Comparison of ENCODE assay signal across 8 cellular contexts in the genomic region with DNA sequence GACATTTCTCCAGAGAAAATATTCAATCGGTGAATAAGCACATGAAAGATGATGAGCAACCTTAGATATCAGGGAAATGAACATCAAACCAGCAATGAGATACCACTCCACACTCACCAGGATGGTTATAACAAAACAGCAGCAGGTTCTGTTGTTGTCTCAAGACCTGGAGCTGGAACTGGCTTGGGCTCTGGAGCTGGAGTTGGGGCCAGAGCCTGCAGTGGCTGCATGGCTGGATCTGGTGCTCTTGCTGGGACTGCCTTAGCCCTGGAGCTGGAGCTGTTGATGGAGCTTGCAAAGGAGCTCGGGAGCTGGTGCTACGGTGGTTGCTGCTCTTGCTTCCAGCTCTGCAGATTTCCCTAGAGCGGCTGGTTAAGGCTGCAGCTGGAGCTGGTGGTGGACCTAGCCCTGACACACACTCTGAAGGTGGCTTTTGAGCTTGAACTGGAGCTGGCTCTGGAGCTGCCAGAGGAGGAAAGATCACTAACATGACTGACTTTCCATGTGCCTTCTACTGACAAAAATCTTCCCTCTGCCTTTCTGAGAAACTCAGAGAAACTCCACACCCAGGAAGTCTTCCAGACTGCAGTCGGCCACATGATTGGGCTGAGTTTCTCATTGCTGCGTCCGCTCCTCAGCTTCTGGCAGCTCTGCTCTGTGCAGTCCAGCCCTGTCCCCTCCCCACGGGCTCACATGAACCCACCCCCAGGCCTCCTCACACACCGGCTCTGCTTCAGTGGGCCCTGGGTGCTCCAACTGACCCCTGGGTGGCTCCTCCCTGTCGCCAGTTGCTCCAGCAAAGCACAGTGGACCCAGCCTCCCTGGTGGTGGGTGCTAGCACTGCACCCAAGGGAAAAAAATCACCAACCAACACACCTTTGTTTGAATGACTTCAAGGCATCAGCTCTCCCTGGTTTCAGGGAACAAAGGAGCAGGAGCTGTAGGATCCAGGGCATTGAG.
DNase-seq lines count a peak whose midpoint lies in the region; ATAC-seq and TF ChIP-seq lines count a peak whose summit lies in the region.

No MANE protein-coding gene starts in this region.

- H3K27ac Mint-ChIP-seq in naive thymus-derived CD8-positive, alpha-beta T cell = no peak overlapping the region

- H3K4me2 ChIP-seq in SU-DHL-6 (ENCODE audit: low read depth, low read length, poor library complexity, severe bottlenecking) = no peak overlapping the region

- no peaks in the 10 kb centered on the region for H3K9me3 ChIP-seq in SU-DHL-6 (ENCODE audit: insufficient read depth, low read length)

- peak; percentile 91 for ATAC-seq in left lobe of liver
- no peak for ATAC-seq in HG03039 (IDR thresholded peaks at IDR 0.05; ENCODE audit: unreplicated experiment)
- no peak for ATAC-seq in naive thymus-derived CD8-positive, alpha-beta T cell

- H3K4me3 Mint-ChIP-seq in naive thymus-derived CD8-positive, alpha-beta T cell = no peak overlapping the region

- POLR2A ChIA-PET in naive thymus-derived CD8-positive, alpha-beta T cell (lab: Charles Lee) = no interaction called here

- H3K9ac ChIP-seq in SU-DHL-6 (ENCODE audit: low read length) = no peak overlapping the region

- DNase-seq in NCI-H748 (lab: John Stamatoyannopoulos, UW; ENCODE audit: unreplicated experiment) (peak; percentile 9), NCI-H748 treated with DMSO at 0.1 percent for 48 hours (lab: John Stamatoyannopoulos, UW) (no peak), HFF-Myc (ENCODE audit: extremely low read depth, low read depth) (no peak), left lobe of liver (ENCODE audit: low spot score) (peak; percentile 54), NCI-H187 (lab: John Stamatoyannopoulos, UW) (no peak)
- DNase-seq in naive thymus-derived CD8-positive, alpha-beta T cell = no peak

- H2AFZ ChIP-seq in SU-DHL-6 (ENCODE audit: low read depth, low read length, severe bottlenecking) = peak overlapping the region; percentile 34

- no peaks in the 10 kb centered on the region for H3K27me3 ChIP-seq in SU-DHL-6 (ENCODE audit: low read length)

- no peaks in the 10 kb centered on the region for H3K36me3 ChIP-seq in SU-DHL-6 (ENCODE audit: low read length)

- H3K79me2 ChIP-seq in SU-DHL-6 (ENCODE audit: insufficient read depth, low read length) = no peaks in the 10 kb centered on the region

- no peaks in the 10 kb centered on the region for H4K20me1 ChIP-seq in SU-DHL-6 (ENCODE audit: low read depth, low read length)

- no peak overlapping the region for H3K27ac ChIP-seq in SU-DHL-6 (ENCODE audit: low read depth, low read length)

- no peaks in the 10 kb centered on the region for H3K36me3 Mint-ChIP-seq in naive thymus-derived CD8-positive, alpha-beta T cell

- TF ChIP-seq CTCF in HFF-Myc (IDR thresholded peaks at IDR 0.05; ENCODE audit: low read depth, low read length, missing control alignments) (peak; percentile 63), SU-DHL-6 (IDR thresholded peaks at IDR 0.05; ENCODE audit: insufficient read depth, low read length, poor library complexity, severe bottlenecking) (no peak)

- H3F3A ChIP-seq in SU-DHL-6 (ENCODE audit: insufficient read depth) = no peaks in the 10 kb centered on the region

- H3K4me1 Mint-ChIP-seq in naive thymus-derived CD8-positive, alpha-beta T cell = peaks cover 0 to 2% (median 0%) of the 10 kb centered on the region in 4 donors

- no peaks in the 10 kb centered on the region for H3K9me3 Mint-ChIP-seq in naive thymus-derived CD8-positive, alpha-beta T cell

- H3K9me2 ChIP-seq in SU-DHL-6 (replicated peaks; ENCODE audit: insufficient read depth, low read length) = no peaks in the 10 kb centered on the region

- H3K4me3 ChIP-seq in HFF-Myc (replicated peaks; ENCODE audit: low read depth, low read length) = no peak overlapping the region
- no peak overlapping the region for H3K4me3 ChIP-seq in SU-DHL-6 (ENCODE audit: insufficient read depth, low read length, poor library complexity, severe bottlenecking)

- peaks cover 0 to 41% (median 8%) of the 10 kb centered on the region in 5 donors for H3K27me3 Mint-ChIP-seq in naive thymus-derived CD8-positive, alpha-beta T cell

Comparison
In these comparisons a context has a peak if more than half of its experiments do, and no peak if none do; other contexts are left out.
1. DNase-seq: peak in NCI-H748 (single experiment) and left lobe of liver (single experiment); none in NCI-H748 treated with DMSO at 0.1 percent for 48 hours (single experiment), HFF-Myc (single experiment), naive thymus-derived CD8-positive, alpha-beta T cell (0 of 10) and NCI-H187 (0 of 2).